In genomic region chr3:12557472-12558105, GRCh38 we compare ENCODE assay signal across 8 cellular contexts. TPM values are rescaled to one million over a fixed set of nuclear protein-coding genes. Genes with fewer than 3 reads are reported as not detected.
A peak's percentile ranks its signal among the peaks of the same experiment; 100 is the strongest.
DNase-seq lines count a peak whose midpoint lies in the region; ATAC-seq and TF ChIP-seq lines count a peak whose summit lies in the region.

No MANE protein-coding gene starts in this region.

- DNase-seq in activated CD8-positive, alpha-beta memory T cell treated with anti-CD3 and anti-CD28 coated beads, Interleukin-2, amount 10 ng/mL, durations not matched to agents 7 days and 5 days: no peak
- no peak for DNase-seq in activated CD8-positive, alpha-beta memory T cell treated with anti-CD3 and anti-CD28 coated beads for 24 hours
- no peak for DNase-seq in RWPE2 (ENCODE audit: low spot score)
- peak; percentile 43 for DNase-seq in osteoblast (ENCODE audit: insufficient read length, low spot score, missing footprints)
- DNase-seq in T1000 (lab: John Stamatoyannopoulos, UW): no peak

- no peaks in the 10 kb centered on the region for H3K9me3 ChIP-seq in RWPE2 (ENCODE audit: severe bottlenecking)
- H3K9me3 ChIP-seq in osteoblast (ENCODE audit: low read depth, low read length): no peaks in the 10 kb centered on the region

- ATAC-seq in activated CD8-positive, alpha-beta memory T cell treated with anti-CD3 and anti-CD28 coated beads, Interleukin-2, amount 10 ng/mL, durations not matched to agents 7 days and 5 days: no peak
- ATAC-seq in RWPE2 (ENCODE audit: low read depth) (no peak), esophagus mucosa (peak; percentile 50), HG03039 (IDR thresholded peaks at IDR 0.05; ENCODE audit: unreplicated experiment) (no peak), HG03460 (IDR thresholded peaks at IDR 0.05; ENCODE audit: unreplicated experiment) (no peak)

- H3K4me3 ChIP-seq in RWPE2 (ENCODE audit: severe bottlenecking) (peak overlapping the region; percentile 76), osteoblast (ENCODE audit: insufficient read depth, low read length) (peak overlapping the region; percentile 96)

- no peaks in the 10 kb centered on the region for H3K36me3 ChIP-seq in RWPE2 (ENCODE audit: low read depth)
- no peaks in the 10 kb centered on the region for H3K36me3 ChIP-seq in osteoblast (ENCODE audit: insufficient read depth, low read length)

- TF ChIP-seq CTCF in RWPE2 (IDR thresholded peaks at IDR 0.05; ENCODE audit: poor library complexity, severe bottlenecking): peak; percentile 2
- no peak for TF ChIP-seq CTCF in osteoblast (IDR thresholded peaks at IDR 0.05; ENCODE audit: extremely low read depth, low read depth, low read length)

- H3K27ac ChIP-seq in RWPE2 (ENCODE audit: poor library complexity, severe bottlenecking) (peak overlapping the region; percentile 70), osteoblast (ENCODE audit: low read depth, low read length) (peak overlapping the region; percentile 92)

- H3K27ac Mint-ChIP-seq in activated CD8-positive, alpha-beta memory T cell treated with anti-CD3 and anti-CD28 coated beads, Interleukin-2, amount 10 ng/mL, durations not matched to agents 7 days and 5 days: peak overlapping the region; percentile 87

- H3K4me3 Mint-ChIP-seq in activated CD8-positive, alpha-beta memory T cell treated with anti-CD3 and anti-CD28 coated beads, Interleukin-2, amount 10 ng/mL, durations not matched to agents 7 days and 5 days: peak overlapping the region; percentile 90

- H3K79me2 ChIP-seq in osteoblast (ENCODE audit: insufficient read depth, low read length): peaks cover 56% of the 10 kb centered on the region

- H4K20me1 ChIP-seq in osteoblast (ENCODE audit: insufficient read depth, low read length): peaks cover 43% of the 10 kb centered on the region

- H3K9me3 Mint-ChIP-seq in activated CD8-positive, alpha-beta memory T cell treated with anti-CD3 and anti-CD28 coated beads, Interleukin-2, amount 10 ng/mL, durations not matched to agents 7 days and 5 days (ENCODE audit: low read depth): no peaks in the 10 kb centered on the region

- CTCF ChIA-PET in activated CD8-positive, alpha-beta memory T cell treated with anti-CD3 and anti-CD28 coated beads, Interleukin-2, amount 10 ng/mL, durations not matched to agents 7 days and 5 days (lab: Charles Lee): no interaction called here

- H3K4me1 ChIP-seq in RWPE2 (ENCODE audit: insufficient read depth, poor library complexity, severe bottlenecking): peaks cover 14% of the 10 kb centered on the region
- peaks cover 9% of the 10 kb centered on the region for H3K4me1 ChIP-seq in osteoblast (ENCODE audit: insufficient read depth, low read length)

- H3K27me3 Mint-ChIP-seq in activated CD8-positive, alpha-beta memory T cell treated with anti-CD3 and anti-CD28 coated beads, Interleukin-2, amount 10 ng/mL, durations not matched to agents 7 days and 5 days: peaks cover 25% of the 10 kb centered on the region

- H3K27me3 ChIP-seq in RWPE2 (ENCODE audit: insufficient read depth, poor library complexity, severe bottlenecking) (no peaks in the 10 kb centered on the region), osteoblast (ENCODE audit: insufficient read depth, low read length) (no peaks in the 10 kb centered on the region)

- peak overlapping the region; percentile 88 for H2AFZ ChIP-seq in osteoblast (ENCODE audit: low read length)

- no peaks in the 10 kb centered on the region for H3K36me3 Mint-ChIP-seq in activated CD8-positive, alpha-beta memory T cell treated with anti-CD3 and anti-CD28 coated beads, Interleukin-2, amount 10 ng/mL, durations not matched to agents 7 days and 5 days

- H3K4me2 ChIP-seq in osteoblast (ENCODE audit: insufficient read depth, low read length): peak overlapping the region; percentile 97

- peaks cover 52% of the 10 kb centered on the region for H3K4me1 Mint-ChIP-seq in activated CD8-positive, alpha-beta memory T cell treated with anti-CD3 and anti-CD28 coated beads, Interleukin-2, amount 10 ng/mL, durations not matched to agents 7 days and 5 days

RNA-seq across cellular contexts. Expression of gene MKRN2, which starts 0.7 kb away (rescaled TPM):
- 10 to 100 TPM; 20.3 to 22.4 TPM for total RNA-seq in activated CD8-positive, alpha-beta memory T cell treated with anti-CD3 and anti-CD28 coated beads, Interleukin-2, amount 10 ng/mL, durations not matched to agents 7 days and 5 days
- 20.6 TPM for total RNA-seq in esophagus mucosa
- 36.8 and 40.9 TPM in 2 replicates for total RNA-seq in osteoblast

RNA-seq across cellular contexts. Expression of gene MKRN2OS, which starts 12.3 kb away (rescaled TPM):
- total RNA-seq in activated CD8-positive, alpha-beta memory T cell treated with anti-CD3 and anti-CD28 coated beads, Interleukin-2, amount 10 ng/mL, durations not matched to agents 7 days and 5 days: not detected
- total RNA-seq in esophagus mucosa: 6.3 TPM
- not detected in 2 replicates for total RNA-seq in osteoblast
